ENCODE assay signal across 8 cellular contexts in the genomic region with DNA sequence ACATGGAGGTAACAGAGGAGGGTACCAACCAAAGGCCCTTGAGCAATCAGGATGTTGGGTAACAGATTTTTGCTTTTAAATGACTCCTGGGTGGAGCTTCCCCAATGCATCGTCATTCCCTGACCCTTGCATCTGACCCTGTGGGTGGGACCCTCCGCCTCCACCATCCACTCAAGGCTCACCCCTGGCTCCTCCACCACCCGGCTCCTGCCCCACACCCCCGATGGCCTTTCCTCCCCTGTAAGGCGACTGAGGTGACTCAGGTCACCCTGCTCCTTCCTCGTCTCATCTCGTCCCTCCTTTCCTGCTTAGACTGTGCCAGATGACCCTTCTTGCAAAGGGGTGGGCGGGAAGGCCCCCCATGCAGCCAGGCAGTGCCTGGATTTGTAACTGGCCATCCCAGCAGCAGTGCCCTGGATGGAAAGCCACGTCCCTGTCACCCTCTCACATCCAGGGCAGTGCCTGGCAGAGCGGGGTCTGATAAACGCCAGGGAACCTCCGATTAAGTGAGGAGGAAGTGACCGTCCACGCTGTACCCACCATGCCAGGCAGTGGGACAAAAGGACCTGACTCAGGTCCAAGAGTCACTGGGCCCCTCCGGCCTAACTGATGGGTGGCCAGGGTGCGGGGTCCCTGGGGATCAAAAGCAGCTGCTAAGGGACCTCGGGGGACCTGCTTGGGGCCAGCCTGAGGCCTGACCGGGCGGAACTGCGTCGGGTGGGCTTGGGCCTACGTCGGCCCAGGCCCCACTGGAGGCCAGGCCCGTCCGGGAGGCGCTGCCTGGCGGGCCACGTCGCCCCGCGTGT. TPM values are rescaled to one million over a fixed set of nuclear protein-coding genes. Genes with fewer than 3 reads are reported as not detected.
A peak's percentile ranks its signal among the peaks of the same experiment; 100 is the strongest.
DNase-seq lines count a peak whose midpoint lies in the region; ATAC-seq, FAIRE-seq and TF ChIP-seq lines count a peak whose summit lies in the region.

No MANE protein-coding gene starts in this region.

- H3K4me3 ChIP-seq in HUES48 (ENCODE audit: low read depth, low read length): no peak overlapping the region

- H3K36me3 ChIP-seq in HUES48 (ENCODE audit: control insufficient read depth, insufficient read depth, low read length): peaks cover 11% of the 10 kb centered on the region

- H3K9ac ChIP-seq in HUES48 (ENCODE audit: low read depth, low read length): peak overlapping the region; percentile 39; the same call in 1 of the 2 replicates

- H3K9me3 ChIP-seq in HUES48 (ENCODE audit: control insufficient read depth, insufficient read depth, low read length): no peaks in the 10 kb centered on the region

- H3K4me1 ChIP-seq in HUES48 (ENCODE audit: control insufficient read depth, insufficient read depth, low read length): peaks cover 26% of the 10 kb centered on the region

- peak overlapping the region; percentile 70 for H3K27ac ChIP-seq in 22Rv1
- H3K27ac ChIP-seq in HUES48 (ENCODE audit: low read depth, low read length): peak overlapping the region; percentile 70
- H3K27ac ChIP-seq in angular gyrus (ENCODE audit: low read depth, low read length): peak overlapping the region; percentile 6
- peak overlapping the region; percentile 50 for H3K27ac ChIP-seq in temporal lobe (ENCODE audit: low read depth, low read length)

- no peak for TF ChIP-seq CTCF in 22Rv1 (IDR thresholded peaks at IDR 0.05)
- no peak for TF ChIP-seq CTCF in D721Med (IDR thresholded peaks at IDR 0.05; ENCODE audit: insufficient read depth, missing control alignments)

- intact Hi-C loops in left colon (cut with DNase I, micrococcal nuclease): no loop called here

- DNase-seq in left colon (peak; percentile 32 to 48), D721Med (ENCODE audit: insufficient read length, low spot score) (no peak), SW480 (ENCODE audit: low spot score) (no peak)
- DNase-seq in stimulated activated CD4-positive, alpha-beta T cell treated with anti-CD3 and anti-CD28 coated beads, Interleukin-1b, Interleukin-23, amount 100 ng/mL, for 48 hours: no peak

- FAIRE-seq in D721Med (lab: Jason Lieb, UNC): no peak

- ATAC-seq in left colon: no peak

- H3K27me3 ChIP-seq in HUES48 (ENCODE audit: control insufficient read depth, insufficient read depth, low read length): no peaks in the 10 kb centered on the region

RNA-seq across cellular contexts. Expression of a gene that starts 0.6 kb away (rescaled TPM):
- total RNA-seq in left colon (10 to 100 TPM; 30.3 to 31.1 TPM), temporal lobe (8.9 TPM)

RNA-seq across cellular contexts. Expression of a gene that starts 40.9 kb away (rescaled TPM):
- total RNA-seq in left colon (10 to 100 TPM; 39.6 to 40.7 TPM), temporal lobe (34.2 TPM)

Comparison
In these comparisons a context has a peak if more than half of its experiments do, and no peak if none do; other contexts are left out.
1. H3K27ac ChIP-seq: peak in every context shown above with its lines; median percentile 70 in 22Rv1; 70 in HUES48; 50 in temporal lobe; 6 in angular gyrus.
2. DNase-seq: peak in left colon (2 of 2); none in D721Med (single experiment), SW480 (single experiment) and stimulated activated CD4-positive, alpha-beta T cell treated with anti-CD3 and anti-CD28 coated beads, Interleukin-1b, Interleukin-23, amount 100 ng/mL, for 48 hours (single experiment).